8 cellular contexts compared by ENCODE assay signal in genomic region chr9:96317335-96317980, GRCh38. TPM values are rescaled to one million over a fixed set of nuclear protein-coding genes. Genes with fewer than 3 reads are reported as not detected.
A peak's percentile ranks its signal among the peaks of the same experiment; 100 is the strongest.
DNase-seq lines count a peak whose midpoint lies in the region; ATAC-seq and TF ChIP-seq lines count a peak whose summit lies in the region.

No MANE protein-coding gene starts in this region.

- H3K4me3 ChIP-seq in naive thymus-derived CD4-positive, alpha-beta T cell (ENCODE audit: low read length) = no peak overlapping the region

- peaks cover 0 to 10% (median 6%) of the 10 kb centered on the region in 5 donors for H3K27me3 Mint-ChIP-seq in naive thymus-derived CD4-positive, alpha-beta T cell

- POLR2A ChIA-PET in naive thymus-derived CD4-positive, alpha-beta T cell (lab: Charles Lee) = no interaction called here

- H3K4me3 Mint-ChIP-seq in naive thymus-derived CD4-positive, alpha-beta T cell = peak overlapping the region in 1 of 10 donors; percentile 38

- peak; percentile 37 for DNase-seq in 8988T
- peak; percentile 28 for DNase-seq in GM04504 (ENCODE audit: low read depth)
- DNase-seq in NCI-H2227 (lab: John Stamatoyannopoulos, UW; ENCODE audit: unreplicated experiment) = peak; percentile 51
- DNase-seq in activated CD8-positive, alpha-beta memory T cell treated with anti-CD3 and anti-CD28 coated beads for 48 hours (ENCODE audit: low read depth in 2 of 3, low spot score in 2 of 3) = peak; percentile 5 to 19 (median 16)
- peak; percentile 53 to 71 for DNase-seq in erythroblast (lab: John Stamatoyannopoulos, UW)
- DNase-seq in naive thymus-derived CD4-positive, alpha-beta T cell = peak in 8 of 9 donors; percentile 5 to 47 (median 39)
- DNase-seq in stromal cell of bone marrow (ENCODE audit: low read depth) = peak; percentile 43

- no peaks in the 10 kb centered on the region for H3K36me3 ChIP-seq in naive thymus-derived CD4-positive, alpha-beta T cell (ENCODE audit: control insufficient read depth in 2 of 3, insufficient read depth in 3 of 3, low read length in 3 of 3)

- H3K9me3 Mint-ChIP-seq in naive thymus-derived CD4-positive, alpha-beta T cell = peaks cover 0 to 19% (median 10%) of the 10 kb centered on the region in 11 donors

- H3K27me3 ChIP-seq in naive thymus-derived CD4-positive, alpha-beta T cell (ENCODE audit: control insufficient read depth in 2 of 2, insufficient read depth in 2 of 2, low read length in 2 of 2) = no peaks in the 10 kb centered on the region

- CTCF ChIA-PET in naive thymus-derived CD4-positive, alpha-beta T cell (lab: Charles Lee) = interaction anchor here (0.6 to 1.9 kb wide), 10 partner anchors 9 to 340 kb away, joined by 3 to 5 read pairs (median 3); partner anchors contain the start of gene HSD17B3

- peaks cover 0 to 3% (median 0%) of the 10 kb centered on the region in 7 donors for H3K4me1 Mint-ChIP-seq in naive thymus-derived CD4-positive, alpha-beta T cell

- H3K36me3 Mint-ChIP-seq in naive thymus-derived CD4-positive, alpha-beta T cell = peaks cover 0 to 12% (median 5%) of the 10 kb centered on the region in 5 donors

- intact Hi-C loops in naive thymus-derived CD4-positive, alpha-beta T cell (cut with micrococcal nuclease) = loop anchor here (1.0 to 10.0 kb wide), 6 partner anchors 77 to 1636 kb away; no protein-coding TSS in a partner anchor

- H3K27ac Mint-ChIP-seq in naive thymus-derived CD4-positive, alpha-beta T cell = peak overlapping the region in 2 of 9 donors; percentile 43 to 86

- no peaks in the 10 kb centered on the region for H3K4me1 ChIP-seq in naive thymus-derived CD4-positive, alpha-beta T cell (ENCODE audit: control insufficient read depth in 2 of 2, insufficient read depth in 2 of 2, low read length in 2 of 2)

- H3K27ac ChIP-seq in naive thymus-derived CD4-positive, alpha-beta T cell (ENCODE audit: low read depth, low read length) = no peak overlapping the region

- TF ChIP-seq POLR2A in erythroblast (IDR thresholded peaks at IDR 0.05; ENCODE audit: low read length) = no peak

- peak; percentile 72 for ATAC-seq in naive thymus-derived CD4-positive, alpha-beta T cell
- ATAC-seq in GM19023 (IDR thresholded peaks at IDR 0.05; ENCODE audit: unreplicated experiment) = no peak

- peaks cover 0 to 15% (median 0%) of the 10 kb centered on the region in 3 experiments for H3K9me3 ChIP-seq in naive thymus-derived CD4-positive, alpha-beta T cell (ENCODE audit: control insufficient read depth in 2 of 3, low read length in 3 of 3)

RNA-seq across cellular contexts. Expression of gene HSD17B3, which starts 15.5 kb away (rescaled TPM):
- total RNA-seq in naive thymus-derived CD4-positive, alpha-beta T cell = 1 to 10 TPM in 2 of 5 experiments, under 1 TPM in 1, not detected in 2; 0.34 to 2.6 (median 1.8) TPM
- polyA plus RNA-seq in naive thymus-derived CD4-positive, alpha-beta T cell = not detected
